19 cellular contexts compared by ENCODE assay signal in genomic region chr18:12347895-12348294, GRCh38. TPM values are rescaled to one million over a fixed set of nuclear protein-coding genes. Genes with fewer than 3 reads are reported as not detected.
DNase-seq lines count a peak whose midpoint lies in the region; ATAC-seq lines count a peak whose summit lies in the region.
"Had no signal": no experiment of that assay in that cellular context is flagged by ENCODE, and none has a peak within 500 bp of the region (broad histone marks: within the 10 kb centered on the region; RNA-seq: fewer than 3 reads in every experiment).

No MANE protein-coding gene starts in this region.

- H3K14ac ChIP-seq in trophoblast cell (ENCODE audit: low read length): no peak overlapping the region

- no peaks in the 10 kb centered on the region for H3K27me3 Mint-ChIP-seq in activated naive CD4-positive, alpha-beta T cell treated with anti-CD3 and anti-CD28 coated beads for 36 hours (ENCODE audit: low read depth)
- H3K27me3 Mint-ChIP-seq in dendritic cell treated with granulocyte-macrophage colony-stimulating factor and Interleukin-4, amounts not matched to agents 40 ng/mL and 50 ng/mL, for 4 days: no peaks in the 10 kb centered on the region
- H3K27me3 Mint-ChIP-seq: B cell; CD8-positive, alpha-beta memory T cell had no signal

- H3K4me3 ChIP-seq in trophoblast cell (ENCODE audit: low read depth, low read length): no peak overlapping the region
- H3K4me3 ChIP-seq in aorta (ENCODE audit: low read length in 2 of 2): no peak overlapping the region
- H3K4me3 ChIP-seq: BLaER1 treated with 17β-estradiol and CSF1 and Interleukin-3, amounts not matched to agents 10 nM and 100 nM; GM12878 had no signal

- H3K4me1 Mint-ChIP-seq in activated naive CD4-positive, alpha-beta T cell treated with anti-CD3 and anti-CD28 coated beads for 36 hours (ENCODE audit: low read depth): no peaks in the 10 kb centered on the region
- peaks cover 24% of the 10 kb centered on the region for H3K4me1 Mint-ChIP-seq in dendritic cell treated with granulocyte-macrophage colony-stimulating factor and Interleukin-4, amounts not matched to agents 40 ng/mL and 50 ng/mL, for 4 days (ENCODE audit: low read depth)
- H3K4me1 Mint-ChIP-seq: B cell; CD8-positive, alpha-beta memory T cell had no signal

- H3K36me3 Mint-ChIP-seq in activated naive CD4-positive, alpha-beta T cell treated with anti-CD3 and anti-CD28 coated beads, Interleukin-2, amount 50 U/mL, for 72 hours: peaks cover 20 to 27% of the 10 kb centered on the region in 2 donors
- H3K36me3 Mint-ChIP-seq in activated naive CD4-positive, alpha-beta T cell treated with anti-CD3 and anti-CD28 coated beads for 36 hours (ENCODE audit: low read depth): peaks cover 53% of the 10 kb centered on the region
- H3K36me3 Mint-ChIP-seq in dendritic cell treated with granulocyte-macrophage colony-stimulating factor and Interleukin-4, amounts not matched to agents 40 ng/mL and 50 ng/mL, for 4 days (ENCODE audit: low read depth): peaks cover 93% of the 10 kb centered on the region

- no peaks in the 10 kb centered on the region for H3K79me2 ChIP-seq in trophoblast cell (ENCODE audit: control insufficient read depth, insufficient read depth, low read length, poor library complexity)

- H4K8ac ChIP-seq in trophoblast cell (ENCODE audit: low read depth, low read length): no peak overlapping the region

- H3K4me1 ChIP-seq in trophoblast cell (ENCODE audit: control insufficient read depth in 1 of 2, insufficient read depth in 2 of 2, low read length in 2 of 2): no peaks in the 10 kb centered on the region
- H3K4me1 ChIP-seq in aorta (ENCODE audit: control insufficient read depth in 1 of 2, insufficient read depth in 2 of 2, low read length in 2 of 2): no peaks in the 10 kb centered on the region
- H3K4me1 ChIP-seq: Caco-2 had no signal

- H3K9me3 ChIP-seq in trophoblast cell (ENCODE audit: insufficient read depth, low read depth, low read length) (no peaks in the 10 kb centered on the region), aorta (ENCODE audit: control insufficient read depth, low read length) (no peaks in the 10 kb centered on the region)
- H3K9me3 ChIP-seq: BLaER1 treated with 17β-estradiol and CSF1 and Interleukin-3, amounts not matched to agents 10 nM and 100 nM; Caco-2 had no signal

- H3K18ac ChIP-seq in trophoblast cell (ENCODE audit: low read length): no peak overlapping the region

- no CpG with 5 or more reads among the region's 4 CpGs for WGBS in trophoblast cell (ENCODE audit: extremely low coverage, insufficient coverage, insufficient read length)
- 84 to 86% methylated on average over 4 of the region's 4 CpGs for WGBS in aorta, 2 donors

- H3K4me3 Mint-ChIP-seq in activated naive CD4-positive, alpha-beta T cell treated with anti-CD3 and anti-CD28 coated beads for 36 hours: no peak overlapping the region
- H3K4me3 Mint-ChIP-seq in dendritic cell treated with granulocyte-macrophage colony-stimulating factor and Interleukin-4, amounts not matched to agents 40 ng/mL and 50 ng/mL, for 4 days: no peak overlapping the region
- H3K4me3 Mint-ChIP-seq: B cell; CD8-positive, alpha-beta memory T cell; HFFc6 had no signal

- peak overlapping the region; percentile 70 for H3K9ac ChIP-seq in trophoblast cell (ENCODE audit: low read length)
- H3K9ac ChIP-seq: BLaER1 treated with 17β-estradiol and CSF1 and Interleukin-3, amounts not matched to agents 10 nM and 100 nM had no signal

- no peaks in the 10 kb centered on the region for H3K79me1 ChIP-seq in trophoblast cell (ENCODE audit: low read length)

- H2BK120ac ChIP-seq in trophoblast cell (ENCODE audit: insufficient read depth, low read length, poor library complexity): no peak overlapping the region

- peaks cover 44 to 54% of the 10 kb centered on the region in 2 experiments for H3K36me3 ChIP-seq in trophoblast cell (ENCODE audit: control insufficient read depth in 1 of 2, insufficient read depth in 2 of 2, low read length in 2 of 2)
- peaks cover 12 to 19% of the 10 kb centered on the region in 2 donors for H3K36me3 ChIP-seq in aorta (ENCODE audit: control insufficient read depth in 1 of 2, insufficient read depth in 2 of 2, low read length in 1 of 2)

- no peak overlapping the region for H4K12ac ChIP-seq in trophoblast cell (ENCODE audit: low read depth, low read length)

- no peak for DNase-seq in activated naive CD4-positive, alpha-beta T cell treated with anti-CD3 and anti-CD28 coated beads, Interleukin-2, amount 50 U/mL, for 72 hours (ENCODE audit: low spot score in 2 of 2)
- DNase-seq in activated naive CD4-positive, alpha-beta T cell treated with anti-CD3 and anti-CD28 coated beads for 36 hours: no peak
- no peak for DNase-seq in trophoblast cell
- no peak for DNase-seq in aorta
- DNase-seq in hepatic stellate cell (ENCODE audit: low spot score): no peak
- DNase-seq in COLO668 (lab: John Stamatoyannopoulos, UW; ENCODE audit: unreplicated experiment): no peak
- DNase-seq in hippocampal formation (lab: John Stamatoyannopoulos, UW): no peak
- DNase-seq: Caco-2; CD8-positive, alpha-beta memory T cell; GF-D8; GOT3; H7; HFFc6 had no signal

- H3K27me3 ChIP-seq in trophoblast cell (ENCODE audit: insufficient read depth, low read length): no peaks in the 10 kb centered on the region
- no peaks in the 10 kb centered on the region for H3K27me3 ChIP-seq in aorta (ENCODE audit: control insufficient read depth in 1 of 2, insufficient read depth in 2 of 2, low read length in 1 of 2)
- H3K27me3 ChIP-seq: BLaER1 treated with 17β-estradiol and CSF1 and Interleukin-3, amounts not matched to agents 10 nM and 100 nM had no signal

- no peak overlapping the region for H2AK5ac ChIP-seq in trophoblast cell (ENCODE audit: low read length)

- H3K27ac ChIP-seq in trophoblast cell (ENCODE audit: low read depth, low read length) (no peak overlapping the region), aorta (ENCODE audit: low read depth in 1 of 2, low read length in 2 of 2) (no peak overlapping the region)
- H3K27ac ChIP-seq: BLaER1 treated with 17β-estradiol and CSF1 and Interleukin-3, amounts not matched to agents 10 nM and 100 nM; HL-60 had no signal

- H2AFZ ChIP-seq in trophoblast cell (ENCODE audit: insufficient read depth, low read length, poor library complexity): no peak overlapping the region

- ATAC-seq in activated naive CD4-positive, alpha-beta T cell treated with anti-CD3 and anti-CD28 coated beads, Interleukin-2, amount 50 U/mL, for 72 hours: no peak
- ATAC-seq in aorta (ENCODE audit: low FRiP score): peak; percentile 54
- ATAC-seq: GM12878, HCT116 had no signal

- H2BK12ac ChIP-seq in trophoblast cell (ENCODE audit: low read length): no peak overlapping the region

- H2BK5ac ChIP-seq in trophoblast cell (ENCODE audit: low read depth, low read length, poor library complexity): no peak overlapping the region

- H3K27ac Mint-ChIP-seq in activated naive CD4-positive, alpha-beta T cell treated with anti-CD3 and anti-CD28 coated beads, Interleukin-2, amount 50 U/mL, for 72 hours: peak overlapping the region; percentile 32 to 84
- no peak overlapping the region for H3K27ac Mint-ChIP-seq in activated naive CD4-positive, alpha-beta T cell treated with anti-CD3 and anti-CD28 coated beads for 36 hours
- peak overlapping the region; percentile 56 for H3K27ac Mint-ChIP-seq in dendritic cell treated with granulocyte-macrophage colony-stimulating factor and Interleukin-4, amounts not matched to agents 40 ng/mL and 50 ng/mL, for 4 days
- H3K27ac Mint-ChIP-seq: B cell, HFFc6 had no signal

- H3K4ac ChIP-seq in trophoblast cell (ENCODE audit: low read depth, low read length): no peak overlapping the region

- H3K4me2 ChIP-seq in trophoblast cell (ENCODE audit: low read length): no peak overlapping the region
- H3K4me2 ChIP-seq: BLaER1 treated with 17β-estradiol and CSF1 and Interleukin-3, amounts not matched to agents 10 nM and 100 nM had no signal

- no peaks in the 10 kb centered on the region for H3K9me3 Mint-ChIP-seq in activated naive CD4-positive, alpha-beta T cell treated with anti-CD3 and anti-CD28 coated beads, Interleukin-2, amount 50 U/mL, for 72 hours
- H3K9me3 Mint-ChIP-seq in activated naive CD4-positive, alpha-beta T cell treated with anti-CD3 and anti-CD28 coated beads for 36 hours: no peaks in the 10 kb centered on the region
- no peaks in the 10 kb centered on the region for H3K9me3 Mint-ChIP-seq in dendritic cell treated with granulocyte-macrophage colony-stimulating factor and Interleukin-4, amounts not matched to agents 40 ng/mL and 50 ng/mL, for 4 days
- H3K9me3 Mint-ChIP-seq: CD8-positive, alpha-beta memory T cell; HFFc6 had no signal

- no peak overlapping the region for H4K91ac ChIP-seq in trophoblast cell (ENCODE audit: low read depth, low read length)

- no peak overlapping the region for H3K23ac ChIP-seq in trophoblast cell (ENCODE audit: low read length)

- CTCF ChIA-PET in activated naive CD4-positive, alpha-beta T cell treated with anti-CD3 and anti-CD28 coated beads for 36 hours (lab: Charles Lee): interaction anchor here (1.9 kb wide), 1 partner anchor 20 kb away, joined by 11 read pairs; no protein-coding TSS in a partner anchor

- intact Hi-C loops in activated naive CD4-positive, alpha-beta T cell treated with anti-CD3 and anti-CD28 coated beads for 36 hours (cut with micrococcal nuclease): no loop called here
- intact Hi-C loops in dendritic cell treated with granulocyte-macrophage colony-stimulating factor and Interleukin-4, amounts not matched to agents 40 ng/mL and 50 ng/mL, for 4 days (cut with micrococcal nuclease): loop anchor here (2.0 kb wide), 1 partner anchor 29 kb away; the partner anchor contains the start of gene AFG3L2
- intact Hi-C loops in aorta (cut with DNase I): no loop called here

RNA-seq across cellular contexts. Expression of gene AFG3L2, which starts 29.1 kb away (rescaled TPM):
- total RNA-seq in activated naive CD4-positive, alpha-beta T cell treated with anti-CD3 and anti-CD28 coated beads, Interleukin-2, amount 50 U/mL, for 72 hours: 10 to 100 TPM; 36.8 to 52.3 TPM
- 10 to 100 TPM; 41.8 to 42.9 TPM for total RNA-seq in activated naive CD4-positive, alpha-beta T cell treated with anti-CD3 and anti-CD28 coated beads for 36 hours
- 25.2 and 26.2 TPM in 2 replicates for polyA plus RNA-seq in trophoblast cell (2013)
- total RNA-seq in aorta: 10 to 100 TPM; 26.0 to 31.6 TPM
- 10 to 100 TPM; 17.9 to 25.2 TPM for polyA plus RNA-seq in aorta

RNA-seq across cellular contexts. Expression of gene TUBB6, which starts 39.9 kb away (rescaled TPM):
- total RNA-seq in activated naive CD4-positive, alpha-beta T cell treated with anti-CD3 and anti-CD28 coated beads, Interleukin-2, amount 50 U/mL, for 72 hours: 10 to 100 TPM in 1 of 2 donors, 1 to 10 TPM in 1; 8.0 to 16.7 TPM
- total RNA-seq in activated naive CD4-positive, alpha-beta T cell treated with anti-CD3 and anti-CD28 coated beads for 36 hours: 1 to 10 TPM; 2.6 to 2.7 TPM
- 229 and 231 TPM in 2 replicates for polyA plus RNA-seq in trophoblast cell (2013)
- total RNA-seq in aorta: 100 to 1,000 TPM; 155 to 257 TPM
- 100 to 1,000 TPM; 137 to 187 TPM for polyA plus RNA-seq in aorta

RNA-seq across cellular contexts. Expression of gene PRELID3A, which starts 59.8 kb away (rescaled TPM):
- total RNA-seq in activated naive CD4-positive, alpha-beta T cell treated with anti-CD3 and anti-CD28 coated beads, Interleukin-2, amount 50 U/mL, for 72 hours: 1 to 10 TPM; 1.2 to 5.0 TPM
- total RNA-seq in activated naive CD4-positive, alpha-beta T cell treated with anti-CD3 and anti-CD28 coated beads for 36 hours: 1 to 10 TPM; 2.8 to 3.6 TPM
- 0.59 and 0.82 TPM in 2 replicates for polyA plus RNA-seq in trophoblast cell (2013)
- 10 to 100 TPM in 1 of 2 donors, 1 to 10 TPM in 1; 3.7 to 11.1 TPM for total RNA-seq in aorta
- polyA plus RNA-seq in aorta: 1 to 10 TPM; 4.0 to 8.1 TPM
- polyA plus RNA-seq: CD8-positive, alpha-beta memory T cell had no signal

Comparison
In these comparisons a context has a peak if more than half of its experiments do, and no peak if none do; other contexts are left out.
1. RNA of gene TUBB6, which starts 39.9 kb away (total RNA-seq): 155 to 257 TPM in aorta; 8.0 to 16.7 TPM in activated naive CD4-positive, alpha-beta T cell treated with anti-CD3 and anti-CD28 coated beads, Interleukin-2, amount 50 U/mL, for 72 hours and 2.6 to 2.7 TPM in activated naive CD4-positive, alpha-beta T cell treated with anti-CD3 and anti-CD28 coated beads for 36 hours; every median in the first group is over 4 times any median in the second.